Comparison of ENCODE assay signal across 1 cellular context in genomic region chr3:12451960-12452359, GRCh38.
TF ChIP-seq lines count a peak whose summit lies in the region.

No MANE protein-coding gene starts in this region.

TF ChIP-seq in HepG2, 621 proteins besides CTCF, POLR2A, EP300 and RAD21:
- TF ChIP-seq ATF7 (IDR thresholded peaks at IDR 0.05) (no peak), ATF7 (CRISPR knock-in tag; IDR thresholded peaks at IDR 0.05) (no peak), ZNF350 (CRISPR knock-in tag; IDR thresholded peaks at IDR 0.05; ENCODE audit: borderline replicate concordance, low read depth) (peak; percentile 16; the same call in 1 of the 2 replicates), PHF8 (CRISPR knock-in tag; IDR thresholded peaks at IDR 0.05) (0 out of 2 replicates have a peak, but pooled peaks have one; percentile 1), ZNF17 (CRISPR knock-in tag; IDR thresholded peaks at IDR 0.05) (no peak), MAX (IDR thresholded peaks at IDR 0.05) (no peak), ZNF607 (CRISPR knock-in tag; IDR thresholded peaks at IDR 0.05; ENCODE audit: borderline replicate concordance) (no peak), ZNF543 (CRISPR knock-in tag; IDR thresholded peaks at IDR 0.05) (peak; percentile 58; the same call in 1 of the 2 replicates), ZNF431 (CRISPR knock-in tag; IDR thresholded peaks at IDR 0.05; ENCODE audit: borderline replicate concordance, low read depth) (no peak), CHD4 (IDR thresholded peaks at IDR 0.05; ENCODE audit: borderline replicate concordance, low read length) (no peak; the same call in 1 of the 2 replicates), ZNF670 (CRISPR knock-in tag; IDR thresholded peaks at IDR 0.05; ENCODE audit: borderline replicate concordance) (peak; percentile 54; the same call in 1 of the 2 replicates), ZBTB8A (CRISPR knock-in tag; IDR thresholded peaks at IDR 0.05; ENCODE audit: borderline replicate concordance, low read depth) (peak; percentile 27; the same call in 1 of the 2 replicates), AHDC1 (CRISPR knock-in tag; IDR thresholded peaks at IDR 0.05; ENCODE audit: borderline replicate concordance) (peak; percentile 3; the same call in 1 of the 2 replicates), ZNF547 (CRISPR knock-in tag; IDR thresholded peaks at IDR 0.05) (peak; percentile 12; the same call in 1 of the 2 replicates), IRF9 (CRISPR knock-in tag; IDR thresholded peaks at IDR 0.05; ENCODE audit: borderline replicate concordance) (0 out of 2 replicates have a peak, but pooled peaks have one; percentile 26), SMAD1 (CRISPR knock-in tag; IDR thresholded peaks at IDR 0.05; ENCODE audit: borderline replicate concordance, low read depth) (0 out of 2 replicates have a peak, but pooled peaks have one; percentile 30), ZNF737 (CRISPR knock-in tag; IDR thresholded peaks at IDR 0.05; ENCODE audit: borderline replicate concordance) (0 out of 2 replicates have a peak, but pooled peaks have one; percentile 53), HINFP (CRISPR knock-in tag; IDR thresholded peaks at IDR 0.05; ENCODE audit: low read depth) (no peak), ZBTB4 (CRISPR knock-in tag; IDR thresholded peaks at IDR 0.05; ENCODE audit: borderline replicate concordance) (peak; percentile 2; the same call in 1 of the 2 replicates), SPEN (CRISPR knock-in tag; IDR thresholded peaks at IDR 0.05; ENCODE audit: low read depth) (peak; percentile 33; the same call in 1 of the 2 replicates)
